Comparison of ENCODE assay signal across 22 cellular contexts in genomic region chr13:22050951-22051563, GRCh38.
DNase-seq lines count a peak whose midpoint lies in the region; ATAC-seq and TF ChIP-seq lines count a peak whose summit lies in the region.
"Had no signal": no experiment of that assay in that cellular context is flagged by ENCODE, and none has a peak within 500 bp of the region (broad histone marks: within the 10 kb centered on the region; RNA-seq: fewer than 3 reads in every experiment).

No MANE protein-coding gene starts in this region.

- peak; percentile 54 for ATAC-seq in stimulated activated naive CD8-positive, alpha-beta T cell treated with anti-CD3 and anti-CD28 coated beads, Interleukin-15, amount 100 ng/mL, for 72 hours
- ATAC-seq in stimulated activated naive CD8-positive, alpha-beta T cell treated with anti-CD3 and anti-CD28 coated beads, Interleukin-15, Interleukin-2, amounts not matched to agents 100 U/mL and 50 U/mL, for 24 hours = no peak

- H3K27me3 ChIP-seq in adrenal gland = no peaks in the 10 kb centered on the region
- H3K27me3 ChIP-seq in testis = no peaks in the 10 kb centered on the region

- DNase-seq in stimulated activated naive CD8-positive, alpha-beta T cell treated with anti-CD3 and anti-CD28 coated beads, Interleukin-15, amount 100 ng/mL, for 72 hours = no peak
- DNase-seq in stimulated activated naive CD8-positive, alpha-beta T cell treated with anti-CD3 and anti-CD28 coated beads, Interleukin-15, Interleukin-2, amounts not matched to agents 100 U/mL and 50 U/mL, for 24 hours = no peak
- DNase-seq in adrenal gland (peak in 5 of 7 donors; percentile 37 to 53 (median 43)), medulla oblongata (ENCODE audit: extremely low spot score) (peak; percentile 6), testis (peak; percentile 25), NCI-H774 (lab: John Stamatoyannopoulos, UW) (no peak), SHP77 (lab: John Stamatoyannopoulos, UW) (no peak), NCI-H510A treated with DMSO at 0.1 percent for 48 hours (lab: John Stamatoyannopoulos, UW) (no peak)
- DNase-seq: ACHN; AML-193; Calu3; DMS79; MM.1S; NCI-H1105; NCI-H1694; NCI-H345; NCI-H69; NK-92 treated with Interleukin-12 subunit alpha and Interleukin-12 subunit beta, amount 100 ng/mL, for 24 hours; OCI-M1; SJCRH30 had no signal

- intact Hi-C loops in adrenal gland (cut with DNase I) (no loop called here), testis (cut with DNase I; ENCODE audit: low total_unique reads) (no loop called here)

- H3K4me3 Mint-ChIP-seq in stimulated activated naive CD8-positive, alpha-beta T cell treated with anti-CD3 and anti-CD28 coated beads, Interleukin-15, amount 100 ng/mL, for 72 hours = no peak overlapping the region
- H3K4me3 Mint-ChIP-seq: CD14-positive monocyte had no signal

- no peak overlapping the region for H3K27ac Mint-ChIP-seq in stimulated activated naive CD8-positive, alpha-beta T cell treated with anti-CD3 and anti-CD28 coated beads, Interleukin-15, amount 100 ng/mL, for 72 hours
- H3K27ac Mint-ChIP-seq: CD14-positive monocyte had no signal

- WGBS in adrenal gland, 4 donors = 64 to 72% (median 67%) methylated on average over 5 to 6 of the region's 6 CpGs
- WGBS in testis, 2 donors = 67 to 83% methylated on average over 4 to 6 of the region's 6 CpGs

- no peaks in the 10 kb centered on the region for H3K36me3 ChIP-seq in adrenal gland (replicated peaks in 1 of 2)
- no peaks in the 10 kb centered on the region for H3K36me3 ChIP-seq in testis (ENCODE audit: low read depth, missing control alignments)
- H3K36me3 ChIP-seq: HAP-1, SJCRH30 had no signal

- H3K4me3 ChIP-seq in adrenal gland (no peak overlapping the region), testis (no peak overlapping the region)
- H3K4me3 ChIP-seq: HAP-1, SJCRH30 had no signal

- TF ChIP-seq POLR2A in adrenal gland (IDR thresholded peaks at IDR 0.05) = no peak
- TF ChIP-seq POLR2A in testis (IDR thresholded peaks at IDR 0.05) = no peak

- peaks cover 0 to 11% of the 10 kb centered on the region in 2 donors for H3K9me3 Mint-ChIP-seq in stimulated activated naive CD8-positive, alpha-beta T cell treated with anti-CD3 and anti-CD28 coated beads, Interleukin-15, amount 100 ng/mL, for 72 hours

- H3K27ac ChIP-seq in adrenal gland (no peak overlapping the region), testis (no peak overlapping the region)
- H3K27ac ChIP-seq: SJCRH30 had no signal

- H3K4me1 ChIP-seq in adrenal gland (replicated peaks in 1 of 2) = peaks cover 0 to 13% of the 10 kb centered on the region in 2 donors
- H3K4me1 ChIP-seq in testis = no peaks in the 10 kb centered on the region
- H3K4me1 ChIP-seq: HAP-1, SJCRH30 had no signal

- H3K4me1 Mint-ChIP-seq in stimulated activated naive CD8-positive, alpha-beta T cell treated with anti-CD3 and anti-CD28 coated beads, Interleukin-15, amount 100 ng/mL, for 72 hours = peaks cover 30% of the 10 kb centered on the region
- H3K4me1 Mint-ChIP-seq: CD14-positive monocyte had no signal

- H3K9me3 ChIP-seq in adrenal gland (replicated peaks in 1 of 3) = no peaks in the 10 kb centered on the region
- no peaks in the 10 kb centered on the region for H3K9me3 ChIP-seq in testis
- H3K9me3 ChIP-seq: HAP-1, SJCRH30 had no signal

- TF ChIP-seq CTCF in adrenal gland (IDR thresholded peaks at IDR 0.05) (no peak), testis (IDR thresholded peaks at IDR 0.05) (no peak)

- no peaks in the 10 kb centered on the region for H3K27me3 Mint-ChIP-seq in stimulated activated naive CD8-positive, alpha-beta T cell treated with anti-CD3 and anti-CD28 coated beads, Interleukin-15, amount 100 ng/mL, for 72 hours

Comparison
In these comparisons a context has a peak if more than half of its experiments do, and no peak if none do; other contexts are left out.
1. DNase-seq: peak in adrenal gland (5 of 7), medulla oblongata (single experiment) and testis (single experiment); none in stimulated activated naive CD8-positive, alpha-beta T cell treated with anti-CD3 and anti-CD28 coated beads, Interleukin-15, amount 100 ng/mL, for 72 hours (0 of 2), stimulated activated naive CD8-positive, alpha-beta T cell treated with anti-CD3 and anti-CD28 coated beads, Interleukin-15, Interleukin-2, amounts not matched to agents 100 U/mL and 50 U/mL, for 24 hours (single experiment), NCI-H774 (single experiment), SHP77 (0 of 2) and NCI-H510A treated with DMSO at 0.1 percent for 48 hours (single experiment).